Comparison of ENCODE assay signal across 2 cellular contexts in the genomic region with DNA sequence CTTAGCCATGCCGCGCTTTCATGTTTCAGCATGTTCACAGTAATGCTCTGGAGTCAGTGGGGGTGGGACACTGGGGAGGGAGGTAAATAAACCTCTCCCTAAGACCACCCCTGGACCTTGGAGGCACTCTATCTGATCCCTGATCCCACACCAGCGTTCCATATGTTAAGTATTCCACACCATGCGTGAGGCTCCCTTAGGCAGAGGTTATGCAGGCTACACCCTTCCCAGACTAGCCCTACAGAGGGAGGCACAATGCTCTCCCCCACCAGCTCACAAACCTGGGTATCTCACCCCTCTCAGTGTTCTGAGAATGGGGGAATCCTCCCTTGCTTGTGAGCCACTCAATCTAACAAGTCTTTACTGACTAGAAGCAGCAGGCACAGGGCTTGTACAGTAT.
TF ChIP-seq lines count a peak whose summit lies in the region.

No MANE protein-coding gene starts in this region.

TF ChIP-seq in IMR-90, 13 proteins besides CTCF, POLR2A, EP300 and RAD21:
- no peak for TF ChIP-seq CEBPB (IDR thresholded peaks at IDR 0.05; ENCODE audit: low read depth, low read length)
- TF ChIP-seq BHLHE40 (IDR thresholded peaks at IDR 0.05; ENCODE audit: low read depth, low read length): no peak
- TF ChIP-seq FOS (IDR thresholded peaks at IDR 0.05; ENCODE audit: low read depth, low read length): no peak
- no peak for TF ChIP-seq RCOR1 (IDR thresholded peaks at IDR 0.05; ENCODE audit: insufficient replicate concordance, low read length)
- no peak for TF ChIP-seq CHD1 (IDR thresholded peaks at IDR 0.05; ENCODE audit: low read depth, low read length)
- no peak for TF ChIP-seq NFE2L2 (IDR thresholded peaks at IDR 0.05; ENCODE audit: low read depth, low read length)
- no peak for TF ChIP-seq RFX5 (IDR thresholded peaks at IDR 0.05; ENCODE audit: low read depth, low read length)
- TF ChIP-seq MXI1 (IDR thresholded peaks at IDR 0.05; ENCODE audit: borderline replicate concordance, low read depth, low read length): no peak
- TF ChIP-seq, protein P1, sequence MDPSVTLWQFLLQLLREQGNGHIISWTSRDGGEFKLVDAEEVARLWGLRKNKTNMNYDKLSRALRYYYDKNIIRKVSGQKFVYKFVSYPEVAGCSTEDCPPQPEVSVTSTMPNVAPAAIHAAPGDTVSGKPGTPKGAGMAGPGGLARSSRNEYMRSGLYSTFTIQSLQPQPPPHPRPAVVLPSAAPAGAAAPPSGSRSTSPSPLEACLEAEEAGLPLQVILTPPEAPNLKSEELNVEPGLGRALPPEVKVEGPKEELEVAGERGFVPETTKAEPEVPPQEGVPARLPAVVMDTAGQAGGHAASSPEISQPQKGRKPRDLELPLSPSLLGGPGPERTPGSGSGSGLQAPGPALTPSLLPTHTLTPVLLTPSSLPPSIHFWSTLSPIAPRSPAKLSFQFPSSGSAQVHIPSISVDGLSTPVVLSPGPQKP (IDR thresholded peaks at IDR 0.05; ENCODE audit: borderline replicate concordance, low read depth, low read length): no peak
- TF ChIP-seq USF2 (IDR thresholded peaks at IDR 0.05; ENCODE audit: low read depth, low read length): no peak
- TF ChIP-seq SMC3 (IDR thresholded peaks at IDR 0.05; ENCODE audit: low read depth, low read length): no peak
- no peak for TF ChIP-seq MAZ (IDR thresholded peaks at IDR 0.05; ENCODE audit: borderline replicate concordance, low read depth, low read length)
- TF ChIP-seq MAFK (IDR thresholded peaks at IDR 0.05; ENCODE audit: low read depth, low read length): no peak

TF ChIP-seq in H1, 55 proteins besides CTCF, POLR2A, EP300 and RAD21:
- TF ChIP-seq CTBP2 (IDR thresholded peaks at IDR 0.05; ENCODE audit: borderline replicate concordance, insufficient read depth, insufficient read length, low read length) (no peak), NANOG (IDR thresholded peaks at IDR 0.05; ENCODE audit: insufficient read depth, low read depth, low read length, poor library complexity, severe bottlenecking) (no peak), KDM1A (IDR thresholded peaks at IDR 0.05; ENCODE audit: borderline replicate concordance, low read length) (no peak), SIN3A (conservative IDR thresholded peaks at IDR 0.05 in 1 of 2, IDR thresholded peaks at IDR 0.05 in 1 of 2; ENCODE audit: low read depth in 1 of 2, low read length in 2 of 2) (no peak), BACH1 (IDR thresholded peaks at IDR 0.05; ENCODE audit: low read length) (no peak), NRF1 (IDR thresholded peaks at IDR 0.05; ENCODE audit: low read depth, low read length) (no peak), RXRA (IDR thresholded peaks at IDR 0.05; ENCODE audit: insufficient read depth, low read depth, low read length) (no peak), GTF2F1 (IDR thresholded peaks at IDR 0.05; ENCODE audit: borderline replicate concordance, low read depth, low read length) (no peak), MAFK (IDR thresholded peaks at IDR 0.05; ENCODE audit: low read depth, low read length) (no peak), ZNF274 (IDR thresholded peaks at IDR 0.05; ENCODE audit: borderline replicate concordance, extremely low read depth, low read length) (no peak), GABPA (IDR thresholded peaks at IDR 0.05; ENCODE audit: borderline replicate concordance, insufficient read depth, low read length) (no peak), HDAC2 (IDR thresholded peaks at IDR 0.05; ENCODE audit: borderline replicate concordance in 1 of 2, low read depth in 2 of 2, low read length in 2 of 2) (no peak), TCF12 (IDR thresholded peaks at IDR 0.05; ENCODE audit: low read depth, low read length) (no peak)
- TF ChIP-seq, protein P2, sequence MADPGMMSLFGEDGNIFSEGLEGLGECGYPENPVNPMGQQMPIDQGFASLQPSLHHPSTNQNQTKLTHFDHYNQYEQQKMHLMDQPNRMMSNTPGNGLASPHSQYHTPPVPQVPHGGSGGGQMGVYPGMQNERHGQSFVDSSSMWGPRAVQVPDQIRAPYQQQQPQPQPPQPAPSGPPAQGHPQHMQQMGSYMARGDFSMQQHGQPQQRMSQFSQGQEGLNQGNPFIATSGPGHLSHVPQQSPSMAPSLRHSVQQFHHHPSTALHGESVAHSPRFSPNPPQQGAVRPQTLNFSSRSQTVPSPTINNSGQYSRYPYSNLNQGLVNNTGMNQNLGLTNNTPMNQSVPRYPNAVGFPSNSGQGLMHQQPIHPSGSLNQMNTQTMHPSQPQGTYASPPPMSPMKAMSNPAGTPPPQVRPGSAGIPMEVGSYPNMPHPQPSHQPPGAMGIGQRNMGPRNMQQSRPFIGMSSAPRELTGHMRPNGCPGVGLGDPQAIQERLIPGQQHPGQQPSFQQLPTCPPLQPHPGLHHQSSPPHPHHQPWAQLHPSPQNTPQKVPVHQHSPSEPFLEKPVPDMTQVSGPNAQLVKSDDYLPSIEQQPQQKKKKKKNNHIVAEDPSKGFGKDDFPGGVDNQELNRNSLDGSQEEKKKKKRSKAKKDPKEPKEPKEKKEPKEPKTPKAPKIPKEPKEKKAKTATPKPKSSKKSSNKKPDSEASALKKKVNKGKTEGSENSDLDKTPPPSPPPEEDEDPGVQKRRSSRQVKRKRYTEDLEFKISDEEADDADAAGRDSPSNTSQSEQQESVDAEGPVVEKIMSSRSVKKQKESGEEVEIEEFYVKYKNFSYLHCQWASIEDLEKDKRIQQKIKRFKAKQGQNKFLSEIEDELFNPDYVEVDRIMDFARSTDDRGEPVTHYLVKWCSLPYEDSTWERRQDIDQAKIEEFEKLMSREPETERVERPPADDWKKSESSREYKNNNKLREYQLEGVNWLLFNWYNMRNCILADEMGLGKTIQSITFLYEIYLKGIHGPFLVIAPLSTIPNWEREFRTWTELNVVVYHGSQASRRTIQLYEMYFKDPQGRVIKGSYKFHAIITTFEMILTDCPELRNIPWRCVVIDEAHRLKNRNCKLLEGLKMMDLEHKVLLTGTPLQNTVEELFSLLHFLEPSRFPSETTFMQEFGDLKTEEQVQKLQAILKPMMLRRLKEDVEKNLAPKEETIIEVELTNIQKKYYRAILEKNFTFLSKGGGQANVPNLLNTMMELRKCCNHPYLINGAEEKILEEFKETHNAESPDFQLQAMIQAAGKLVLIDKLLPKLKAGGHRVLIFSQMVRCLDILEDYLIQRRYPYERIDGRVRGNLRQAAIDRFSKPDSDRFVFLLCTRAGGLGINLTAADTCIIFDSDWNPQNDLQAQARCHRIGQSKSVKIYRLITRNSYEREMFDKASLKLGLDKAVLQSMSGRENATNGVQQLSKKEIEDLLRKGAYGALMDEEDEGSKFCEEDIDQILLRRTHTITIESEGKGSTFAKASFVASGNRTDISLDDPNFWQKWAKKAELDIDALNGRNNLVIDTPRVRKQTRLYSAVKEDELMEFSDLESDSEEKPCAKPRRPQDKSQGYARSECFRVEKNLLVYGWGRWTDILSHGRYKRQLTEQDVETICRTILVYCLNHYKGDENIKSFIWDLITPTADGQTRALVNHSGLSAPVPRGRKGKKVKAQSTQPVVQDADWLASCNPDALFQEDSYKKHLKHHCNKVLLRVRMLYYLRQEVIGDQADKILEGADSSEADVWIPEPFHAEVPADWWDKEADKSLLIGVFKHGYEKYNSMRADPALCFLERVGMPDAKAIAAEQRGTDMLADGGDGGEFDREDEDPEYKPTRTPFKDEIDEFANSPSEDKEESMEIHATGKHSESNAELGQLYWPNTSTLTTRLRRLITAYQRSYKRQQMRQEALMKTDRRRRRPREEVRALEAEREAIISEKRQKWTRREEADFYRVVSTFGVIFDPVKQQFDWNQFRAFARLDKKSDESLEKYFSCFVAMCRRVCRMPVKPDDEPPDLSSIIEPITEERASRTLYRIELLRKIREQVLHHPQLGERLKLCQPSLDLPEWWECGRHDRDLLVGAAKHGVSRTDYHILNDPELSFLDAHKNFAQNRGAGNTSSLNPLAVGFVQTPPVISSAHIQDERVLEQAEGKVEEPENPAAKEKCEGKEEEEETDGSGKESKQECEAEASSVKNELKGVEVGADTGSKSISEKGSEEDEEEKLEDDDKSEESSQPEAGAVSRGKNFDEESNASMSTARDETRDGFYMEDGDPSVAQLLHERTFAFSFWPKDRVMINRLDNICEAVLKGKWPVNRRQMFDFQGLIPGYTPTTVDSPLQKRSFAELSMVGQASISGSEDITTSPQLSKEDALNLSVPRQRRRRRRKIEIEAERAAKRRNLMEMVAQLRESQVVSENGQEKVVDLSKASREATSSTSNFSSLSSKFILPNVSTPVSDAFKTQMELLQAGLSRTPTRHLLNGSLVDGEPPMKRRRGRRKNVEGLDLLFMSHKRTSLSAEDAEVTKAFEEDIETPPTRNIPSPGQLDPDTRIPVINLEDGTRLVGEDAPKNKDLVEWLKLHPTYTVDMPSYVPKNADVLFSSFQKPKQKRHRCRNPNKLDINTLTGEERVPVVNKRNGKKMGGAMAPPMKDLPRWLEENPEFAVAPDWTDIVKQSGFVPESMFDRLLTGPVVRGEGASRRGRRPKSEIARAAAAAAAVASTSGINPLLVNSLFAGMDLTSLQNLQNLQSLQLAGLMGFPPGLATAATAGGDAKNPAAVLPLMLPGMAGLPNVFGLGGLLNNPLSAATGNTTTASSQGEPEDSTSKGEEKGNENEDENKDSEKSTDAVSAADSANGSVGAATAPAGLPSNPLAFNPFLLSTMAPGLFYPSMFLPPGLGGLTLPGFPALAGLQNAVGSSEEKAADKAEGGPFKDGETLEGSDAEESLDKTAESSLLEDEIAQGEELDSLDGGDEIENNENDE (IDR thresholded peaks at IDR 0.05; ENCODE audit: insufficient replicate concordance, low read length): no peak
